ENCODE assay signal across 1 cellular context in genomic region chr17:57849874-57850754, GRCh38.
TF ChIP-seq lines count a peak whose summit lies in the region.

Gene MRPS23 (minus strand): TSS chr17:57850044. CDS start chr17:57850010, 34 bp downstream.

TF ChIP-seq in HEK293, 187 proteins besides CTCF, POLR2A, EP300 and RAD21 (continued from another document and continues in another):
- TF ChIP-seq ZNF398 (tag by site-specific recombination; IDR thresholded peaks at IDR 0.05): no peak
- no peak for TF ChIP-seq ZNF423 (tag by site-specific recombination; IDR thresholded peaks at IDR 0.05)
- TF ChIP-seq ZNF133 (tag by site-specific recombination; IDR thresholded peaks at IDR 0.05): no peak
- no peak for TF ChIP-seq ZBTB48 (tag by site-specific recombination; IDR thresholded peaks at IDR 0.05)
- TF ChIP-seq ZFP3 (tag by site-specific recombination; IDR thresholded peaks at IDR 0.05; ENCODE audit: low read depth): no peak
- TF ChIP-seq ZNF623 (tag by site-specific recombination; IDR thresholded peaks at IDR 0.05): no peak; the same call in 1 of the 2 replicates
- TF ChIP-seq KLF7 (tag by site-specific recombination; IDR thresholded peaks at IDR 0.05; ENCODE audit: borderline replicate concordance): peak; percentile 48; the same call in 1 of the 2 replicates
- peak; percentile 92 for TF ChIP-seq ZFP69B (tag by site-specific recombination; IDR thresholded peaks at IDR 0.05)
- TF ChIP-seq ZNF571 (tag by site-specific recombination; IDR thresholded peaks at IDR 0.05): no peak
- TF ChIP-seq ZNF544 (tag by site-specific recombination; IDR thresholded peaks at IDR 0.05): no peak
- TF ChIP-seq KLF10 (tag by site-specific recombination; IDR thresholded peaks at IDR 0.05): peak; percentile 70
- 0 out of 2 replicates have a peak, but pooled peaks have one; percentile 21 for TF ChIP-seq FEZF1 (tag by site-specific recombination; IDR thresholded peaks at IDR 0.05)
- no peak; the same call in 1 of the 2 replicates for TF ChIP-seq KLF1 (tag by site-specific recombination; IDR thresholded peaks at IDR 0.05)
- peak; percentile 70; the same call in 1 of the 2 replicates for TF ChIP-seq ZSCAN30 (tag by site-specific recombination; IDR thresholded peaks at IDR 0.05)
- TF ChIP-seq ZNF138 (tag by site-specific recombination; IDR thresholded peaks at IDR 0.05; ENCODE audit: borderline replicate concordance): no peak
- no peak for TF ChIP-seq ZNF23 (tag by site-specific recombination; IDR thresholded peaks at IDR 0.05; ENCODE audit: borderline replicate concordance)
- TF ChIP-seq GLIS1 (tag by site-specific recombination; IDR thresholded peaks at IDR 0.05): peak; percentile 94
- TF ChIP-seq ZNF513 (tag by site-specific recombination; IDR thresholded peaks at IDR 0.05): no peak
- 0 out of 2 replicates have a peak, but pooled peaks have one; percentile 73 for TF ChIP-seq ZBTB21 (tag by site-specific recombination; IDR thresholded peaks at IDR 0.05)
- no peak for TF ChIP-seq ZNF529 (tag by site-specific recombination; IDR thresholded peaks at IDR 0.05; ENCODE audit: insufficient replicate concordance)
- no peak for TF ChIP-seq ZNF626 (tag by site-specific recombination; IDR thresholded peaks at IDR 0.05)
- TF ChIP-seq SCRT2 (tag by site-specific recombination; IDR thresholded peaks at IDR 0.05): peak; percentile 85
- TF ChIP-seq YY2 (tag by site-specific recombination; IDR thresholded peaks at IDR 0.05): peak; percentile 93
- TF ChIP-seq ZBTB44 (tag by site-specific recombination; IDR thresholded peaks at IDR 0.05): peak; percentile 58; the same call in 1 of the 2 replicates
- TF ChIP-seq SALL2 (tag by site-specific recombination; IDR thresholded peaks at IDR 0.05; ENCODE audit: borderline replicate concordance): no peak
- TF ChIP-seq SP7 (tag by site-specific recombination; IDR thresholded peaks at IDR 0.05): peak; percentile 93
- no peak for TF ChIP-seq ZNF658 (tag by site-specific recombination; IDR thresholded peaks at IDR 0.05)
- no peak for TF ChIP-seq BCL6B (tag by site-specific recombination; IDR thresholded peaks at IDR 0.05)
- TF ChIP-seq ZNF449 (tag by site-specific recombination; IDR thresholded peaks at IDR 0.05): peak; percentile 93
- TF ChIP-seq ZNF266 (tag by site-specific recombination; IDR thresholded peaks at IDR 0.05; ENCODE audit: low read depth): no peak
- peak; percentile 82; the same call in 1 of the 2 replicates for TF ChIP-seq ZNF140 (tag by site-specific recombination; IDR thresholded peaks at IDR 0.05)
- TF ChIP-seq ZNF558 (tag by site-specific recombination; IDR thresholded peaks at IDR 0.05): peak; percentile 83; the same call in 1 of the 2 replicates
- TF ChIP-seq ZNF645 (tag by site-specific recombination; IDR thresholded peaks at IDR 0.05): no peak
- TF ChIP-seq ZNF585B (tag by site-specific recombination; IDR thresholded peaks at IDR 0.05): no peak
- peak; percentile 100 for TF ChIP-seq ZNF580 (tag by site-specific recombination; IDR thresholded peaks at IDR 0.05)
- no peak for TF ChIP-seq ZNF37A (tag by site-specific recombination; IDR thresholded peaks at IDR 0.05)
- 0 out of 2 replicates have a peak, but pooled peaks have one; percentile 11 for TF ChIP-seq ZSCAN23 (tag by site-specific recombination; IDR thresholded peaks at IDR 0.05)
- TF ChIP-seq ATF2 (tag by site-specific recombination; IDR thresholded peaks at IDR 0.05; ENCODE audit: low read depth): no peak
- peak; percentile 81 for TF ChIP-seq ZNF76 (tag by site-specific recombination; IDR thresholded peaks at IDR 0.05; ENCODE audit: borderline replicate concordance, low read depth)
- no peak for TF ChIP-seq ZNF701 (tag by site-specific recombination; IDR thresholded peaks at IDR 0.05)
- no peak; the same call in 1 of the 2 replicates for TF ChIP-seq REPIN1 (tag by site-specific recombination; IDR thresholded peaks at IDR 0.05; ENCODE audit: low read depth)
- no peak for TF ChIP-seq ZNF670 (tag by site-specific recombination; IDR thresholded peaks at IDR 0.05; ENCODE audit: low read depth)
- peak; percentile 80 for TF ChIP-seq ZNF2 (tag by site-specific recombination; IDR thresholded peaks at IDR 0.05)
- peak; percentile 98 for TF ChIP-seq ZNF561 (tag by site-specific recombination; IDR thresholded peaks at IDR 0.05; ENCODE audit: borderline replicate concordance)
- peak; percentile 86; the same call in 1 of the 2 replicates for TF ChIP-seq ZNF184 (tag by site-specific recombination; IDR thresholded peaks at IDR 0.05)
- TF ChIP-seq ZNF518A (tag by site-specific recombination; conservative IDR thresholded peaks at IDR 0.05; ENCODE audit: low read depth): peak; percentile 100
- peak; percentile 51 for TF ChIP-seq EGR2 (tag by site-specific recombination; IDR thresholded peaks at IDR 0.05; ENCODE audit: low read depth)
- no peak for TF ChIP-seq ZNF169 (tag by site-specific recombination; IDR thresholded peaks at IDR 0.05)
- peak; percentile 56 for TF ChIP-seq SCRT1 (tag by site-specific recombination; IDR thresholded peaks at IDR 0.05; ENCODE audit: borderline replicate concordance)
- 0 out of 2 replicates have a peak, but pooled peaks have one; percentile 29 for TF ChIP-seq GFI1B (tag by site-specific recombination; IDR thresholded peaks at IDR 0.05)
- TF ChIP-seq ZNF175 (tag by site-specific recombination; IDR thresholded peaks at IDR 0.05): no peak
- TF ChIP-seq ZNF548 (tag by site-specific recombination; IDR thresholded peaks at IDR 0.05): no peak
- peak; percentile 88 for TF ChIP-seq YY1 (tag by site-specific recombination; IDR thresholded peaks at IDR 0.05)
- peak; percentile 99 for TF ChIP-seq ZNF660 (tag by site-specific recombination; IDR thresholded peaks at IDR 0.05)
- TF ChIP-seq GLIS2 (tag by site-specific recombination; IDR thresholded peaks at IDR 0.05): peak; percentile 87
